ENCODE assay signal across 1 cellular context in the genomic region with DNA sequence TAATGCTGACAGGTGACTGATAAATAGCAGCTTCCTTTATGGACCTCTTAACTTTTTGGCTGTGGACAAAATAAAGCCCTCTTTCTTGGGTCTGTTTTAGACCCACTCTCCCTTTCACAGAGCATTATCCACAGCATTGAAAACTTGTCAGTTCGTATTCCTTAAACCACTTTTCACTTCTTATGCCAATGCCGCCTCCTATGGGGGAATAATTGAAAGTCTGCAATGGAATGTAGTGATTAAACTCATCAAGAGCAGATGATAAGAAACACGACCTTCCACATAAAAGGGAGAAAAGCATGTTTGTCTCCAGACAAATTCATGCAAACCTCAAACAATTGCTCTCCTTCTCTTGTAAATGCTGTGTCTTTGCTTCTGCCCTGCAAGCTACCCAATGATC.
TF ChIP-seq lines count a peak whose summit lies in the region.

No MANE protein-coding gene starts in this region.

TF ChIP-seq in liver, 16 proteins besides CTCF, POLR2A, EP300 and RAD21 (continued from another document):
- TF ChIP-seq SP1 (IDR thresholded peaks at IDR 0.05) (no peak), FOXA1 (IDR thresholded peaks at IDR 0.05) (no peak), HNF4G (IDR thresholded peaks at IDR 0.05) (no peak), RXRA (IDR thresholded peaks at IDR 0.05) (no peak), GABPA (IDR thresholded peaks at IDR 0.05 in 1 of 2, conservative IDR thresholded peaks at IDR 0.05 in 1 of 2) (no peak), EGR1 (IDR thresholded peaks at IDR 0.05; ENCODE audit: low read depth in 2 of 2) (no peak)
- TF ChIP-seq, protein P1, sequence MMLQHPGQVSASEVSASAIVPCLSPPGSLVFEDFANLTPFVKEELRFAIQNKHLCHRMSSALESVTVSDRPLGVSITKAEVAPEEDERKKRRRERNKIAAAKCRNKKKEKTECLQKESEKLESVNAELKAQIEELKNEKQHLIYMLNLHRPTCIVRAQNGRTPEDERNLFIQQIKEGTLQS (IDR thresholded peaks at IDR 0.05) = no peak
- TF ChIP-seq, protein P2, sequence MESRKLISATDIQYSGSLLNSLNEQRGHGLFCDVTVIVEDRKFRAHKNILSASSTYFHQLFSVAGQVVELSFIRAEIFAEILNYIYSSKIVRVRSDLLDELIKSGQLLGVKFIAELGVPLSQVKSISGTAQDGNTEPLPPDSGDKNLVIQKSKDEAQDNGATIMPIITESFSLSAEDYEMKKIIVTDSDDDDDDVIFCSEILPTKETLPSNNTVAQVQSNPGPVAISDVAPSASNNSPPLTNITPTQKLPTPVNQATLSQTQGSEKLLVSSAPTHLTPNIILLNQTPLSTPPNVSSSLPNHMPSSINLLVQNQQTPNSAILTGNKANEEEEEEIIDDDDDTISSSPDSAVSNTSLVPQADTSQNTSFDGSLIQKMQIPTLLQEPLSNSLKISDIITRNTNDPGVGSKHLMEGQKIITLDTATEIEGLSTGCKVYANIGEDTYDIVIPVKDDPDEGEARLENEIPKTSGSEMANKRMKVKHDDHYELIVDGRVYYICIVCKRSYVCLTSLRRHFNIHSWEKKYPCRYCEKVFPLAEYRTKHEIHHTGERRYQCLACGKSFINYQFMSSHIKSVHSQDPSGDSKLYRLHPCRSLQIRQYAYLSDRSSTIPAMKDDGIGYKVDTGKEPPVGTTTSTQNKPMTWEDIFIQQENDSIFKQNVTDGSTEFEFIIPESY (IDR thresholded peaks at IDR 0.05) = no peak
- TF ChIP-seq, protein P3, sequence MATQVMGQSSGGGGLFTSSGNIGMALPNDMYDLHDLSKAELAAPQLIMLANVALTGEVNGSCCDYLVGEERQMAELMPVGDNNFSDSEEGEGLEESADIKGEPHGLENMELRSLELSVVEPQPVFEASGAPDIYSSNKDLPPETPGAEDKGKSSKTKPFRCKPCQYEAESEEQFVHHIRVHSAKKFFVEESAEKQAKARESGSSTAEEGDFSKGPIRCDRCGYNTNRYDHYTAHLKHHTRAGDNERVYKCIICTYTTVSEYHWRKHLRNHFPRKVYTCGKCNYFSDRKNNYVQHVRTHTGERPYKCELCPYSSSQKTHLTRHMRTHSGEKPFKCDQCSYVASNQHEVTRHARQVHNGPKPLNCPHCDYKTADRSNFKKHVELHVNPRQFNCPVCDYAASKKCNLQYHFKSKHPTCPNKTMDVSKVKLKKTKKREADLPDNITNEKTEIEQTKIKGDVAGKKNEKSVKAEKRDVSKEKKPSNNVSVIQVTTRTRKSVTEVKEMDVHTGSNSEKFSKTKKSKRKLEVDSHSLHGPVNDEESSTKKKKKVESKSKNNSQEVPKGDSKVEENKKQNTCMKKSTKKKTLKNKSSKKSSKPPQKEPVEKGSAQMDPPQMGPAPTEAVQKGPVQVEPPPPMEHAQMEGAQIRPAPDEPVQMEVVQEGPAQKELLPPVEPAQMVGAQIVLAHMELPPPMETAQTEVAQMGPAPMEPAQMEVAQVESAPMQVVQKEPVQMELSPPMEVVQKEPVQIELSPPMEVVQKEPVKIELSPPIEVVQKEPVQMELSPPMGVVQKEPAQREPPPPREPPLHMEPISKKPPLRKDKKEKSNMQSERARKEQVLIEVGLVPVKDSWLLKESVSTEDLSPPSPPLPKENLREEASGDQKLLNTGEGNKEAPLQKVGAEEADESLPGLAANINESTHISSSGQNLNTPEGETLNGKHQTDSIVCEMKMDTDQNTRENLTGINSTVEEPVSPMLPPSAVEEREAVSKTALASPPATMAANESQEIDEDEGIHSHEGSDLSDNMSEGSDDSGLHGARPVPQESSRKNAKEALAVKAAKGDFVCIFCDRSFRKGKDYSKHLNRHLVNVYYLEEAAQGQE (IDR thresholded peaks at IDR 0.05) = no peak
